8 cellular contexts compared by ENCODE assay signal in genomic region chr4:185384061-185384460, GRCh38.
"Had no signal": no experiment of that assay in that cellular context is flagged by ENCODE, and none has a peak within 500 bp of the region (broad histone marks: within the 10 kb centered on the region; RNA-seq: fewer than 3 reads in every experiment).

No MANE protein-coding gene starts in this region.

- H3K4me3 ChIP-seq: adrenal gland, colonic mucosa, ovary had no signal

- H3K4me1 ChIP-seq: adrenal gland, colonic mucosa had no signal

- H3K27me3 ChIP-seq: adrenal gland, colonic mucosa, ovary had no signal

- H3K27ac ChIP-seq: adrenal gland, colonic mucosa, ovary had no signal

- H3K9me3 ChIP-seq: adrenal gland, colonic mucosa, ovary had no signal

- ATAC-seq: stimulated activated effector memory CD8-positive, alpha-beta T cell treated with anti-CD3 and anti-CD28 coated beads, Interleukin-12 subunit alpha, Interleukin-12 subunit beta, amount 100 ng/mL, for 72 hours had no signal

- H3K36me3 ChIP-seq: adrenal gland, colonic mucosa, ovary had no signal

- DNase-seq: activated CD4-positive, alpha-beta T cell treated with anti-CD3 and anti-CD28 coated beads, Interleukin-2, amount 50 U/mL, for 48 hours; adrenal gland; caudate nucleus; effector CD4-positive, alpha-beta T cell; immature natural killer cell; ovary had no signal
